Comparison of ENCODE assay signal across 3 cellular contexts in genomic region chr18:8803957-8804356, GRCh38.
TF ChIP-seq lines count a peak whose summit lies in the region.

No MANE protein-coding gene starts in this region.

TF ChIP-seq in A549, 52 proteins besides CTCF, POLR2A, EP300 and RAD21 (continued from another document):
- TF ChIP-seq PHF8 (IDR thresholded peaks at IDR 0.05; ENCODE audit: borderline replicate concordance, low read depth), result no peak
- TF ChIP-seq MAX (IDR thresholded peaks at IDR 0.05), result no peak
- no peak for TF ChIP-seq CBX8 (IDR thresholded peaks at IDR 0.05)
- TF ChIP-seq RCOR1 (IDR thresholded peaks at IDR 0.05; ENCODE audit: low read depth, low read length), result no peak
- no peak for TF ChIP-seq EHF (CRISPR knock-in tag; IDR thresholded peaks at IDR 0.05)
- TF ChIP-seq HEYL (CRISPR knock-in tag; IDR thresholded peaks at IDR 0.05), result no peak
- TF ChIP-seq ZNF302 (CRISPR knock-in tag; IDR thresholded peaks at IDR 0.05), result no peak
- TF ChIP-seq JUNB (IDR thresholded peaks at IDR 0.05), result no peak
- no peak for TF ChIP-seq NR3C1 (IDR thresholded peaks at IDR 0.05)
- no peak for TF ChIP-seq USF2 (IDR thresholded peaks at IDR 0.05)
- TF ChIP-seq TP53 (CRISPR knock-in tag; IDR thresholded peaks at IDR 0.05), result no peak
- TF ChIP-seq NPAS2 (CRISPR knock-in tag; IDR thresholded peaks at IDR 0.05; ENCODE audit: borderline replicate concordance), result no peak
- no peak for TF ChIP-seq HOXB5 (CRISPR knock-in tag; IDR thresholded peaks at IDR 0.05)
- no peak for TF ChIP-seq JUN (IDR thresholded peaks at IDR 0.05)
- no peak for TF ChIP-seq BCL3 (IDR thresholded peaks at IDR 0.05)
- no peak for TF ChIP-seq RARB (CRISPR knock-in tag; IDR thresholded peaks at IDR 0.05)

TF ChIP-seq in IMR-90, 13 proteins besides CTCF, POLR2A, EP300 and RAD21 (continued from another document):
- TF ChIP-seq USF2 (IDR thresholded peaks at IDR 0.05; ENCODE audit: low read depth, low read length) (no peak), RFX5 (IDR thresholded peaks at IDR 0.05; ENCODE audit: low read depth, low read length) (no peak), CHD1 (IDR thresholded peaks at IDR 0.05; ENCODE audit: low read depth, low read length) (no peak), BHLHE40 (IDR thresholded peaks at IDR 0.05; ENCODE audit: low read depth, low read length) (no peak), ELK1 (IDR thresholded peaks at IDR 0.05; ENCODE audit: borderline replicate concordance, low read depth, low read length) (no peak), MXI1 (IDR thresholded peaks at IDR 0.05; ENCODE audit: borderline replicate concordance, low read depth, low read length) (no peak)

TF ChIP-seq in K562, 482 proteins besides CTCF, POLR2A, EP300 and RAD21 (continued from another document):
- TF ChIP-seq TCFL5 (CRISPR knock-in tag; conservative IDR thresholded peaks at IDR 0.05) (no peak), MLX (CRISPR knock-in tag; conservative IDR thresholded peaks at IDR 0.05) (no peak), ZNF134 (CRISPR knock-in tag; conservative IDR thresholded peaks at IDR 0.05) (no peak), COPS2 (conservative IDR thresholded peaks at IDR 0.05) (no peak), PATZ1 (CRISPR knock-in tag; IDR thresholded peaks at IDR 0.05; ENCODE audit: borderline replicate concordance) (no peak), ZKSCAN8 (CRISPR knock-in tag; IDR thresholded peaks at IDR 0.05) (no peak), SNIP1 (IDR thresholded peaks at IDR 0.05; ENCODE audit: low read depth) (no peak), MAFG (tag; conservative IDR thresholded peaks at IDR 0.05) (0 out of 2 replicates have a peak, but pooled peaks have one; percentile 19), C11orf30 (IDR thresholded peaks at IDR 0.05; ENCODE audit: low read depth) (peak; percentile 60; the same call in 1 of the 2 replicates), PHF21A (IDR thresholded peaks at IDR 0.05; ENCODE audit: borderline replicate concordance, low read depth) (no peak), ZNF316 (IDR thresholded peaks at IDR 0.05) (peak; percentile 80), E4F1 (CRISPR knock-in tag; IDR thresholded peaks at IDR 0.05; ENCODE audit: borderline replicate concordance) (no peak), ATF2 (CRISPR knock-in tag; IDR thresholded peaks at IDR 0.05) (no peak)
